20 cellular contexts compared by ENCODE assay signal in genomic region chr17:46833840-46834208, GRCh38. TPM values are rescaled to one million over a fixed set of nuclear protein-coding genes. Genes with fewer than 3 reads are reported as not detected.
DNase-seq lines count a peak whose midpoint lies in the region; ATAC-seq, FAIRE-seq and TF ChIP-seq lines count a peak whose summit lies in the region.
"Had no signal": no experiment of that assay in that cellular context is flagged by ENCODE, and none has a peak within 500 bp of the region (broad histone marks: within the 10 kb centered on the region; RNA-seq: fewer than 3 reads in every experiment).

No MANE protein-coding gene starts in this region.

- DNase-seq in NT2/D1 (ENCODE audit: low read depth, low spot score) = no peak
- DNase-seq in astrocyte (ENCODE audit: low read depth) = no peak
- DNase-seq in esophagus squamous epithelium (lab: John Stamatoyannopoulos, UW) = no peak
- no peak for DNase-seq in neural progenitor cell (ENCODE audit: low spot score)
- no peak for DNase-seq in LoVo (ENCODE audit: low spot score)
- DNase-seq in NCI-H82 treated with DMSO at 0.1 percent for 48 hours (lab: John Stamatoyannopoulos, UW; ENCODE audit: unreplicated experiment) = no peak
- DNase-seq in CD4-positive, alpha-beta T cell = no peak
- DNase-seq: CD8-positive, alpha-beta memory T cell; H7; MV-4-11; NCI-H187; NCI-H2107; NCI-H510A; NCI-H82; PC-9; SW 1271 had no signal

- no peaks in the 10 kb centered on the region for H3K9me3 Mint-ChIP-seq in astrocyte (ENCODE audit: unreplicated experiment)
- H3K9me3 Mint-ChIP-seq in neural progenitor cell = no peaks in the 10 kb centered on the region
- no peaks in the 10 kb centered on the region for H3K9me3 Mint-ChIP-seq in CD4-positive, alpha-beta T cell
- H3K9me3 Mint-ChIP-seq: CD8-positive, alpha-beta memory T cell had no signal

- H3K27me3 Mint-ChIP-seq in astrocyte (ENCODE audit: low read depth, unreplicated experiment) (peaks cover 37% of the 10 kb centered on the region), neural progenitor cell (ENCODE audit: insufficient read depth, low read depth) (peaks cover 37% of the 10 kb centered on the region)
- H3K27me3 Mint-ChIP-seq in CD4-positive, alpha-beta T cell = peaks cover 26% of the 10 kb centered on the region

- H3F3A ChIP-seq in neural progenitor cell (ENCODE audit: low read depth) = no peaks in the 10 kb centered on the region

- POLR2A ChIA-PET in CD4-positive, alpha-beta T cell (lab: Charles Lee) = no interaction called here

- FAIRE-seq in astrocyte (lab: Jason Lieb, UNC) = no peak
- FAIRE-seq: HTR-8/SVneo had no signal

- H3K27ac ChIP-seq in astrocyte (ENCODE audit: low read depth, low read length) = no peak overlapping the region
- peak overlapping the region; percentile 37 to 61 (median 57) for H3K27ac ChIP-seq in esophagus squamous epithelium
- no peak overlapping the region for H3K27ac ChIP-seq in neural progenitor cell
- H3K27ac ChIP-seq in CD4-positive, alpha-beta T cell (ENCODE audit: low read depth, low read length) = no peak overlapping the region
- H3K27ac ChIP-seq: BLaER1 treated with 17β-estradiol and CSF1 and Interleukin-3, amounts not matched to agents 10 nM and 100 nM; PC-9; SJSA1 had no signal

- H3K27me3 ChIP-seq in NT2/D1 (ENCODE audit: insufficient read depth, insufficient read length) (peaks cover 37% of the 10 kb centered on the region), astrocyte (ENCODE audit: insufficient read depth, low read length) (peaks cover 4% of the 10 kb centered on the region), esophagus squamous epithelium (peaks cover 0 to 25% (median 0%) of the 10 kb centered on the region in 4 donors), neural progenitor cell (peaks cover 79% of the 10 kb centered on the region)
- H3K27me3 ChIP-seq in CD4-positive, alpha-beta T cell (ENCODE audit: control insufficient read depth, insufficient read depth, low read length) = peaks cover 3% of the 10 kb centered on the region
- H3K27me3 ChIP-seq: BLaER1 treated with 17β-estradiol and CSF1 and Interleukin-3, amounts not matched to agents 10 nM and 100 nM had no signal

- no peak for TF ChIP-seq POLR2A in esophagus squamous epithelium (IDR thresholded peaks at IDR 0.05)

- H3K36me3 ChIP-seq in NT2/D1 (ENCODE audit: insufficient read depth, insufficient read length, low read length) (no peaks in the 10 kb centered on the region), astrocyte (ENCODE audit: insufficient read depth, low read length) (no peaks in the 10 kb centered on the region), esophagus squamous epithelium (no peaks in the 10 kb centered on the region), neural progenitor cell (no peaks in the 10 kb centered on the region)
- H3K36me3 ChIP-seq: BLaER1 treated with 17β-estradiol and CSF1 and Interleukin-3, amounts not matched to agents 10 nM and 100 nM; SJSA1 had no signal

- H3K9me3 ChIP-seq in NT2/D1 (ENCODE audit: insufficient read depth, low read length) (no peaks in the 10 kb centered on the region), astrocyte (ENCODE audit: insufficient read depth, low read depth, low read length) (no peaks in the 10 kb centered on the region), esophagus squamous epithelium (no peaks in the 10 kb centered on the region), neural progenitor cell (ENCODE audit: low read depth) (no peaks in the 10 kb centered on the region)
- H3K9me3 ChIP-seq in CD4-positive, alpha-beta T cell (ENCODE audit: control insufficient read depth, low read length) = no peaks in the 10 kb centered on the region
- H3K9me3 ChIP-seq: BLaER1 treated with 17β-estradiol and CSF1 and Interleukin-3, amounts not matched to agents 10 nM and 100 nM; SJSA1 had no signal

- H2AFZ ChIP-seq in astrocyte (ENCODE audit: low read depth, low read length) (peak overlapping the region; percentile 36), neural progenitor cell (replicated peaks) (no peak overlapping the region)
- H2AFZ ChIP-seq: PC-9 had no signal

- CTCF ChIA-PET in CD4-positive, alpha-beta T cell (lab: Charles Lee) = no interaction called here

- H3K4me3 Mint-ChIP-seq in astrocyte (ENCODE audit: unreplicated experiment) (no peak overlapping the region), neural progenitor cell (peak overlapping the region; percentile 79)
- no peak overlapping the region for H3K4me3 Mint-ChIP-seq in CD4-positive, alpha-beta T cell
- H3K4me3 Mint-ChIP-seq: CD8-positive, alpha-beta memory T cell had no signal

- H3K4me2 ChIP-seq in astrocyte (ENCODE audit: low read length) = peak overlapping the region; percentile 39
- no peak overlapping the region for H3K4me2 ChIP-seq in neural progenitor cell
- H3K4me2 ChIP-seq: BLaER1 treated with 17β-estradiol and CSF1 and Interleukin-3, amounts not matched to agents 10 nM and 100 nM; PC-9 had no signal

- H3K4me1 ChIP-seq in NT2/D1 (ENCODE audit: insufficient read depth, insufficient read length) (peaks cover 30% of the 10 kb centered on the region), astrocyte (ENCODE audit: insufficient read depth, low read length) (peaks cover 13% of the 10 kb centered on the region), esophagus squamous epithelium (peaks cover 3 to 35% (median 13%) of the 10 kb centered on the region in 3 donors), neural progenitor cell (peaks cover 15% of the 10 kb centered on the region)
- H3K4me1 ChIP-seq: SJSA1 had no signal

- H3K36me3 Mint-ChIP-seq in astrocyte (ENCODE audit: low read depth, unreplicated experiment) (no peaks in the 10 kb centered on the region), neural progenitor cell (no peaks in the 10 kb centered on the region)
- H3K36me3 Mint-ChIP-seq in CD4-positive, alpha-beta T cell (ENCODE audit: low read depth) = no peaks in the 10 kb centered on the region
- H3K36me3 Mint-ChIP-seq: CD8-positive, alpha-beta memory T cell had no signal

- TF ChIP-seq CTCF in astrocyte (IDR thresholded peaks at IDR 0.05; ENCODE audit: insufficient read depth, low read depth, low read length) (no peak), esophagus squamous epithelium (IDR thresholded peaks at IDR 0.05) (no peak), neural progenitor cell (IDR thresholded peaks at IDR 0.05) (no peak)
- no peak for TF ChIP-seq CTCF in CD4-positive, alpha-beta T cell (IDR thresholded peaks at IDR 0.05)

- H3K4me3 ChIP-seq in NT2/D1 (ENCODE audit: insufficient read length, low read depth) (no peak overlapping the region), astrocyte (ENCODE audit: insufficient read depth, low read depth, low read length) (no peak overlapping the region), esophagus squamous epithelium (no peak overlapping the region), neural progenitor cell (no peak overlapping the region)
- H3K4me3 ChIP-seq: BLaER1 treated with 17β-estradiol and CSF1 and Interleukin-3, amounts not matched to agents 10 nM and 100 nM; PC-9; SJSA1 had no signal

- no peak overlapping the region for H3K27ac Mint-ChIP-seq in astrocyte (ENCODE audit: unreplicated experiment)
- peak overlapping the region; percentile 100 for H3K27ac Mint-ChIP-seq in neural progenitor cell
- H3K27ac Mint-ChIP-seq in CD4-positive, alpha-beta T cell = no peak overlapping the region

- intact Hi-C loops in esophagus squamous epithelium (cut with DNase I) = no loop called here
- intact Hi-C loops in CD4-positive, alpha-beta T cell (cut with DNase I, micrococcal nuclease) = no loop called here

- H3K79me2 ChIP-seq in astrocyte (ENCODE audit: insufficient read depth, low read length) = no peaks in the 10 kb centered on the region
- no peaks in the 10 kb centered on the region for H3K79me2 ChIP-seq in neural progenitor cell (ENCODE audit: low read depth)

- WGBS in esophagus squamous epithelium, 2 donors = 75 to 89% methylated on average over 2 of the region's 2 CpGs

- H3K4me1 Mint-ChIP-seq in astrocyte (ENCODE audit: low read depth, unreplicated experiment) (peaks cover 10% of the 10 kb centered on the region), neural progenitor cell (peaks cover 65% of the 10 kb centered on the region)
- H3K4me1 Mint-ChIP-seq in CD4-positive, alpha-beta T cell (ENCODE audit: low read depth) = peaks cover 5% of the 10 kb centered on the region

- H4K20me1 ChIP-seq in astrocyte (ENCODE audit: insufficient read depth, low read length) = no peaks in the 10 kb centered on the region
- H4K20me1 ChIP-seq in neural progenitor cell (ENCODE audit: low read depth) = peaks cover 55% of the 10 kb centered on the region
- H4K20me1 ChIP-seq: BLaER1 treated with 17β-estradiol and CSF1 and Interleukin-3, amounts not matched to agents 10 nM and 100 nM had no signal

- H3K9ac ChIP-seq in NT2/D1 (ENCODE audit: insufficient read length, low read depth) (peak overlapping the region; percentile 29), astrocyte (ENCODE audit: low read length) (peak overlapping the region; percentile 54), neural progenitor cell (no peak overlapping the region)
- H3K9ac ChIP-seq: BLaER1 treated with 17β-estradiol and CSF1 and Interleukin-3, amounts not matched to agents 10 nM and 100 nM had no signal

- no peak for ATAC-seq in HG02840 (IDR thresholded peaks at IDR 0.05; ENCODE audit: low FRiP score, unreplicated experiment)
- no peak for ATAC-seq in CD4-positive, alpha-beta T cell (ENCODE audit: poor library complexity)

RNA-seq across cellular contexts. Expression of gene WNT3, which starts 15.3 kb away (rescaled TPM):
- total RNA-seq in astrocyte (2.4 TPM in 2 replicates), esophagus squamous epithelium (1 to 10 TPM in 3 of 4 donors, under 1 TPM in 1; 0.49 to 3.5 (median 2.2) TPM), neural progenitor cell (ENCODE audit: low replicate concordance) (1.1 and 1.7 TPM in 2 replicates)
- total RNA-seq in CD4-positive, alpha-beta T cell = not detected
- total RNA-seq: CD8-positive, alpha-beta memory T cell had no signal

RNA-seq across cellular contexts. Expression of gene WNT9B, which starts 17.6 kb away (rescaled TPM):
- total RNA-seq in astrocyte (0.48 and 0.84 TPM in 2 replicates), esophagus squamous epithelium (under 1 TPM in 2 of 4 donors, not detected in 2; 0.19 to 0.26 TPM), neural progenitor cell (ENCODE audit: low replicate concordance) (0.12 TPM in 1 of 2 replicates, not detected in the other)
- not detected for total RNA-seq in CD4-positive, alpha-beta T cell
- total RNA-seq: CD8-positive, alpha-beta memory T cell; PC-9; SJSA1 had no signal

Comparison
In these comparisons a context has a peak if more than half of its experiments do, and no peak if none do; other contexts are left out.
1. H3K27ac ChIP-seq: peak in esophagus squamous epithelium (4 of 4); none in astrocyte (single experiment), neural progenitor cell (single experiment) and CD4-positive, alpha-beta T cell (single experiment).